Comparison of ENCODE assay signal across 26 cellular contexts in genomic region chr11:14448229-14448628, GRCh38. TPM values are rescaled to one million over a fixed set of nuclear protein-coding genes. Genes with fewer than 3 reads are reported as not detected.
DNase-seq lines count a peak whose midpoint lies in the region; ATAC-seq and TF ChIP-seq lines count a peak whose summit lies in the region.
"Had no signal": no experiment of that assay in that cellular context is flagged by ENCODE, and none has a peak within 500 bp of the region (broad histone marks: within the 10 kb centered on the region; RNA-seq: fewer than 3 reads in every experiment).

No MANE protein-coding gene starts in this region.

- no peak overlapping the region for H3K4me3 ChIP-seq in RWPE2 (ENCODE audit: severe bottlenecking)
- H3K4me3 ChIP-seq: cardiac muscle cell, colonic mucosa, suprapubic skin had no signal

- H3K4me1 Mint-ChIP-seq in activated CD4-positive, alpha-beta T cell treated with anti-CD3 and anti-CD28 coated beads for 36 hours = peaks cover 30% of the 10 kb centered on the region
- H3K4me1 Mint-ChIP-seq in effector memory CD8-positive, alpha-beta T cell (ENCODE audit: low read depth in 2 of 2) = peaks cover 22 to 35% of the 10 kb centered on the region in 2 donors
- H3K4me1 Mint-ChIP-seq in osteocyte (ENCODE audit: unreplicated experiment) = peaks cover 59% of the 10 kb centered on the region

- H3K36me3 ChIP-seq in RWPE2 (ENCODE audit: low read depth) = no peaks in the 10 kb centered on the region
- H3K36me3 ChIP-seq: cardiac muscle cell, colonic mucosa, suprapubic skin had no signal

- H3K27ac ChIP-seq in RWPE2 (ENCODE audit: poor library complexity, severe bottlenecking) = peak overlapping the region; percentile 88
- H3K27ac ChIP-seq: 22Rv1, cardiac muscle cell, colonic mucosa, suprapubic skin had no signal

- H3K9me3 ChIP-seq in RWPE2 (ENCODE audit: severe bottlenecking) = no peaks in the 10 kb centered on the region
- H3K9me3 ChIP-seq: colonic mucosa, suprapubic skin had no signal

- H3K27ac Mint-ChIP-seq in activated CD4-positive, alpha-beta T cell treated with anti-CD3 and anti-CD28 coated beads for 36 hours = peak overlapping the region; percentile 9
- H3K27ac Mint-ChIP-seq in effector memory CD8-positive, alpha-beta T cell = peak overlapping the region; percentile 51 to 67
- H3K27ac Mint-ChIP-seq in osteocyte (ENCODE audit: unreplicated experiment) = peak overlapping the region; percentile 83
- H3K27ac Mint-ChIP-seq: activated naive CD4-positive, alpha-beta T cell treated with anti-CD3 and anti-CD28 coated beads, Interleukin-2, amount 10 ng/mL, durations not matched to agents 7 days and 5 days; IgD-negative memory B cell; natural killer cell had no signal

- no peaks in the 10 kb centered on the region for H3K27me3 ChIP-seq in RWPE2 (ENCODE audit: insufficient read depth, poor library complexity, severe bottlenecking)
- H3K27me3 ChIP-seq: cardiac muscle cell, colonic mucosa, suprapubic skin had no signal

- DNase-seq in activated CD4-positive, alpha-beta T cell treated with anti-CD3 and anti-CD28 coated beads for 36 hours = no peak
- no peak for DNase-seq in activated CD4-positive, alpha-beta T cell treated with anti-CD3 and anti-CD28 coated beads, Interleukin-2, amount 50 U/mL, for 4 hours
- DNase-seq in RWPE2 (ENCODE audit: low spot score) (no peak), osteocyte (ENCODE audit: extremely low spot score, unreplicated experiment) (no peak), T-helper 2 cell (no peak), C1 segment of cervical spinal cord (lab: John Stamatoyannopoulos, UW) (no peak)
- no peak for DNase-seq in effector memory CD8-positive, alpha-beta T cell
- DNase-seq: activated CD4-positive, alpha-beta T cell treated with anti-CD3 and anti-CD28 coated beads for 48 hours; activated naive CD4-positive, alpha-beta T cell treated with anti-CD3 and anti-CD28 coated beads, Interleukin-2, amount 10 ng/mL, durations not matched to agents 7 days and 5 days; anterior cingulate cortex; colonic mucosa; DMS79 treated with DMSO at 0.1 percent for 48 hours; effector CD8-positive, alpha-beta T cell; erythroblast; GF-D8; natural killer cell; NCI-H146; NCI-H446 treated with DMSO at 0.1 percent for 48 hours; NCI-H774; stimulated activated CD4-positive, alpha-beta T cell treated with anti-CD3 and anti-CD28 coated beads, Interleukin-4, amount 100 ng/mL, for 4 hours had no signal

- ATAC-seq in activated CD4-positive, alpha-beta T cell treated with anti-CD3 and anti-CD28 coated beads for 36 hours = no peak
- ATAC-seq in RWPE2 (ENCODE audit: low read depth) = peak; percentile 73
- ATAC-seq in effector memory CD8-positive, alpha-beta T cell (replicated peaks) = no peak
- no peak for ATAC-seq in GM18907 (IDR thresholded peaks at IDR 0.05; ENCODE audit: unreplicated experiment)
- ATAC-seq: left lobe of liver, natural killer cell had no signal

- no peaks in the 10 kb centered on the region for H3K27me3 Mint-ChIP-seq in activated CD4-positive, alpha-beta T cell treated with anti-CD3 and anti-CD28 coated beads for 36 hours
- H3K27me3 Mint-ChIP-seq in effector memory CD8-positive, alpha-beta T cell = no peaks in the 10 kb centered on the region
- no peaks in the 10 kb centered on the region for H3K27me3 Mint-ChIP-seq in osteocyte (ENCODE audit: unreplicated experiment)
- H3K27me3 Mint-ChIP-seq: activated naive CD4-positive, alpha-beta T cell treated with anti-CD3 and anti-CD28 coated beads, Interleukin-2, amount 10 ng/mL, durations not matched to agents 7 days and 5 days; IgD-negative memory B cell had no signal

- TF ChIP-seq CTCF in RWPE2 (IDR thresholded peaks at IDR 0.05; ENCODE audit: poor library complexity, severe bottlenecking) = no peak
- TF ChIP-seq CTCF in osteocyte (IDR thresholded peaks at IDR 0.05) = no peak

- POLR2A ChIA-PET in activated CD4-positive, alpha-beta T cell treated with anti-CD3 and anti-CD28 coated beads for 36 hours (lab: Charles Lee) = no interaction called here

- peaks cover 39% of the 10 kb centered on the region for H3K4me1 ChIP-seq in RWPE2 (ENCODE audit: insufficient read depth, poor library complexity, severe bottlenecking)
- H3K4me1 ChIP-seq: colonic mucosa had no signal

- H3K9me3 Mint-ChIP-seq in activated CD4-positive, alpha-beta T cell treated with anti-CD3 and anti-CD28 coated beads for 36 hours (ENCODE audit: low read depth) = no peaks in the 10 kb centered on the region
- no peaks in the 10 kb centered on the region for H3K9me3 Mint-ChIP-seq in effector memory CD8-positive, alpha-beta T cell
- H3K9me3 Mint-ChIP-seq in osteocyte (ENCODE audit: unreplicated experiment) = no peaks in the 10 kb centered on the region
- H3K9me3 Mint-ChIP-seq: activated naive CD4-positive, alpha-beta T cell treated with anti-CD3 and anti-CD28 coated beads, Interleukin-2, amount 10 ng/mL, durations not matched to agents 7 days and 5 days; IgD-negative memory B cell; natural killer cell had no signal

- H3K4me3 Mint-ChIP-seq in activated CD4-positive, alpha-beta T cell treated with anti-CD3 and anti-CD28 coated beads for 36 hours = no peak overlapping the region
- H3K4me3 Mint-ChIP-seq in effector memory CD8-positive, alpha-beta T cell = no peak overlapping the region
- H3K4me3 Mint-ChIP-seq in osteocyte (ENCODE audit: unreplicated experiment) = no peak overlapping the region
- H3K4me3 Mint-ChIP-seq: activated naive CD4-positive, alpha-beta T cell treated with anti-CD3 and anti-CD28 coated beads, Interleukin-2, amount 10 ng/mL, durations not matched to agents 7 days and 5 days; natural killer cell had no signal

- CTCF ChIA-PET in activated CD4-positive, alpha-beta T cell treated with anti-CD3 and anti-CD28 coated beads for 36 hours (lab: Charles Lee) = interaction anchor here (1.0 to 4.2 kb wide), 3 partner anchors 7 to 35 kb away, joined by 3 to 14 read pairs (median 3); no protein-coding TSS in a partner anchor

- H3K36me3 Mint-ChIP-seq in activated CD4-positive, alpha-beta T cell treated with anti-CD3 and anti-CD28 coated beads for 36 hours (ENCODE audit: low read depth) = peaks cover 11% of the 10 kb centered on the region
- H3K36me3 Mint-ChIP-seq in effector memory CD8-positive, alpha-beta T cell (ENCODE audit: insufficient read depth) = no peaks in the 10 kb centered on the region
- peaks cover 4% of the 10 kb centered on the region for H3K36me3 Mint-ChIP-seq in osteocyte (ENCODE audit: unreplicated experiment)
- H3K36me3 Mint-ChIP-seq: natural killer cell had no signal

- intact Hi-C loops in activated CD4-positive, alpha-beta T cell treated with anti-CD3 and anti-CD28 coated beads for 36 hours (cut with DNase I, micrococcal nuclease) = no loop called here

RNA-seq across cellular contexts. Expression of gene COPB1, which starts 51.4 kb away (rescaled TPM):
- total RNA-seq in activated CD4-positive, alpha-beta T cell treated with anti-CD3 and anti-CD28 coated beads for 36 hours = 100 to 1,000 TPM; 102 to 106 TPM
- total RNA-seq in osteocyte = 135 TPM in 2 replicates

Comparison
In these comparisons a context has a peak if more than half of its experiments do, and no peak if none do; other contexts are left out.
1. H3K27ac Mint-ChIP-seq: peak in every context shown above with its lines; median percentile 83 in osteocyte; 59 in effector memory CD8-positive, alpha-beta T cell; 9 in activated CD4-positive, alpha-beta T cell treated with anti-CD3 and anti-CD28 coated beads for 36 hours.